24 cellular contexts compared by ENCODE assay signal in genomic region chr22:42285604-42286003, GRCh38. TPM values are rescaled to one million over a fixed set of nuclear protein-coding genes. Genes with fewer than 3 reads are reported as not detected.
A peak's percentile ranks its signal among the peaks of the same experiment; 100 is the strongest.
DNase-seq lines count a peak whose midpoint lies in the region; ATAC-seq and TF ChIP-seq lines count a peak whose summit lies in the region.
"Had no signal": no experiment of that assay in that cellular context is flagged by ENCODE, and none has a peak within 500 bp of the region (broad histone marks: within the 10 kb centered on the region; RNA-seq: fewer than 3 reads in every experiment).

No MANE protein-coding gene starts in this region.

- H3K4me1 ChIP-seq in Loucy (ENCODE audit: insufficient read depth, low read length, poor library complexity, severe bottlenecking) (peaks cover 46% of the 10 kb centered on the region), hepatocyte (ENCODE audit: insufficient read depth) (peaks cover 17% of the 10 kb centered on the region)
- H3K4me1 ChIP-seq: pancreas had no signal

- TF ChIP-seq CTCF in Loucy (conservative IDR thresholded peaks at IDR 0.05; ENCODE audit: low read length) (no peak), hepatocyte (IDR thresholded peaks at IDR 0.05; ENCODE audit: poor library complexity) (no peak), omental fat pad (IDR thresholded peaks at IDR 0.05) (no peak)

- H4K20me1 ChIP-seq in Loucy (ENCODE audit: insufficient read depth, low read length, poor library complexity, severe bottlenecking) (no peaks in the 10 kb centered on the region), hepatocyte (ENCODE audit: insufficient read depth, poor library complexity, severe bottlenecking) (no peaks in the 10 kb centered on the region)

- H3K27me3 ChIP-seq in Loucy (ENCODE audit: insufficient read depth, low read length, poor library complexity, severe bottlenecking) (no peaks in the 10 kb centered on the region), hepatocyte (peaks cover 7% of the 10 kb centered on the region)
- H3K27me3 ChIP-seq: MG63 had no signal

- H3K79me2 ChIP-seq in Loucy (ENCODE audit: insufficient read depth, low read length), result peaks cover 38% of the 10 kb centered on the region
- no peaks in the 10 kb centered on the region for H3K79me2 ChIP-seq in hepatocyte

- peak overlapping the region; percentile 47 for H3K27ac Mint-ChIP-seq in activated naive CD8-positive, alpha-beta T cell treated with anti-CD3 and anti-CD28 coated beads, Interleukin-2, amount 10 ng/mL, durations not matched to agents 7 days and 5 days
- H3K27ac Mint-ChIP-seq in activated naive CD8-positive, alpha-beta T cell treated with anti-CD3 and anti-CD28 coated beads for 36 hours, result no peak overlapping the region
- peak overlapping the region; percentile 88 for H3K27ac Mint-ChIP-seq in central memory CD8-positive, alpha-beta T cell (ENCODE audit: low read depth)
- H3K27ac Mint-ChIP-seq: activated CD8-positive, alpha-beta memory T cell treated with anti-CD3 and anti-CD28 coated beads, Interleukin-2, amount 10 ng/mL, durations not matched to agents 7 days and 5 days; CD14-positive monocyte; nephron progenitor cell had no signal

- H3K4me1 Mint-ChIP-seq in activated naive CD8-positive, alpha-beta T cell treated with anti-CD3 and anti-CD28 coated beads, Interleukin-2, amount 10 ng/mL, durations not matched to agents 7 days and 5 days, result peaks cover 28% of the 10 kb centered on the region
- H3K4me1 Mint-ChIP-seq in activated naive CD8-positive, alpha-beta T cell treated with anti-CD3 and anti-CD28 coated beads for 36 hours, result peaks cover 18% of the 10 kb centered on the region
- H3K4me1 Mint-ChIP-seq in central memory CD8-positive, alpha-beta T cell, result peaks cover 40% of the 10 kb centered on the region

- H3K36me3 ChIP-seq in Loucy (ENCODE audit: insufficient read depth, low read length) (no peaks in the 10 kb centered on the region), hepatocyte (replicated peaks; ENCODE audit: insufficient read depth, low read depth) (no peaks in the 10 kb centered on the region)
- H3K36me3 ChIP-seq: MG63, pancreas, right atrium auricular region had no signal

- H3K9me2 ChIP-seq in Loucy (replicated peaks; ENCODE audit: low read depth, low read length) (no peaks in the 10 kb centered on the region), hepatocyte (replicated peaks; ENCODE audit: insufficient read depth) (no peaks in the 10 kb centered on the region)

- H3K27me3 Mint-ChIP-seq in activated naive CD8-positive, alpha-beta T cell treated with anti-CD3 and anti-CD28 coated beads, Interleukin-2, amount 10 ng/mL, durations not matched to agents 7 days and 5 days, result peaks cover 20% of the 10 kb centered on the region
- H3K27me3 Mint-ChIP-seq in activated naive CD8-positive, alpha-beta T cell treated with anti-CD3 and anti-CD28 coated beads for 36 hours, result peaks cover 11% of the 10 kb centered on the region
- H3K27me3 Mint-ChIP-seq in central memory CD8-positive, alpha-beta T cell, result peaks cover 25% of the 10 kb centered on the region

- peak overlapping the region; percentile 59 for H3K9ac ChIP-seq in Loucy (ENCODE audit: low read depth, low read length, poor library complexity, severe bottlenecking)

- no peaks in the 10 kb centered on the region for H3K9me3 Mint-ChIP-seq in activated naive CD8-positive, alpha-beta T cell treated with anti-CD3 and anti-CD28 coated beads, Interleukin-2, amount 10 ng/mL, durations not matched to agents 7 days and 5 days
- H3K9me3 Mint-ChIP-seq in activated naive CD8-positive, alpha-beta T cell treated with anti-CD3 and anti-CD28 coated beads for 36 hours, result no peaks in the 10 kb centered on the region
- H3K9me3 Mint-ChIP-seq in central memory CD8-positive, alpha-beta T cell, result no peaks in the 10 kb centered on the region
- H3K9me3 Mint-ChIP-seq: nephron progenitor cell had no signal

- peak overlapping the region; percentile 54 for H3K4me3 ChIP-seq in Loucy (ENCODE audit: low read length, poor library complexity, severe bottlenecking)
- no peak overlapping the region for H3K4me3 ChIP-seq in hepatocyte
- H3K4me3 ChIP-seq: MG63, pancreas, PC-9, right atrium auricular region had no signal

- no peak for ATAC-seq in activated naive CD8-positive, alpha-beta T cell treated with anti-CD3 and anti-CD28 coated beads, Interleukin-2, amount 10 ng/mL, durations not matched to agents 7 days and 5 days (ENCODE audit: low read depth)
- no peak for ATAC-seq in central memory CD8-positive, alpha-beta T cell (replicated peaks; ENCODE audit: extremely low read depth, poor library complexity, severe bottlenecking)
- ATAC-seq in omental fat pad (ENCODE audit: low FRiP score), result no peak
- ATAC-seq: pancreas had no signal

- POLR2A ChIA-PET in activated naive CD8-positive, alpha-beta T cell treated with anti-CD3 and anti-CD28 coated beads, Interleukin-2, amount 10 ng/mL, durations not matched to agents 7 days and 5 days (lab: Charles Lee), result interaction anchor here (2.1 kb wide), 1 partner anchor 11 kb away, joined by 4 read pairs; no protein-coding TSS in a partner anchor

- 92% methylated on average over 5 of the region's 5 CpGs for WGBS in hepatocyte (ENCODE audit: low lambda C conversion rate, missing lambda C conversion rate)

- no peaks in the 10 kb centered on the region for H3K36me3 Mint-ChIP-seq in activated naive CD8-positive, alpha-beta T cell treated with anti-CD3 and anti-CD28 coated beads, Interleukin-2, amount 10 ng/mL, durations not matched to agents 7 days and 5 days
- no peaks in the 10 kb centered on the region for H3K36me3 Mint-ChIP-seq in activated naive CD8-positive, alpha-beta T cell treated with anti-CD3 and anti-CD28 coated beads for 36 hours
- peaks cover 7% of the 10 kb centered on the region for H3K36me3 Mint-ChIP-seq in central memory CD8-positive, alpha-beta T cell (ENCODE audit: insufficient read depth)
- H3K36me3 Mint-ChIP-seq: activated CD8-positive, alpha-beta memory T cell treated with anti-CD3 and anti-CD28 coated beads, Interleukin-2, amount 10 ng/mL, durations not matched to agents 7 days and 5 days had no signal

- peak overlapping the region; percentile 83 for H3K4me2 ChIP-seq in Loucy (ENCODE audit: low read depth, low read length, poor library complexity, severe bottlenecking)
- H3K4me2 ChIP-seq in hepatocyte, result no peak overlapping the region
- H3K4me2 ChIP-seq: PC-9 had no signal

- H3K9me3 ChIP-seq in Loucy (ENCODE audit: insufficient read depth, low read depth, low read length) (no peaks in the 10 kb centered on the region), hepatocyte (ENCODE audit: low read depth) (no peaks in the 10 kb centered on the region)
- H3K9me3 ChIP-seq: MG63, pancreas, right atrium auricular region had no signal

- H3K4me3 Mint-ChIP-seq in activated naive CD8-positive, alpha-beta T cell treated with anti-CD3 and anti-CD28 coated beads, Interleukin-2, amount 10 ng/mL, durations not matched to agents 7 days and 5 days, result peak overlapping the region; percentile 12
- H3K4me3 Mint-ChIP-seq in activated naive CD8-positive, alpha-beta T cell treated with anti-CD3 and anti-CD28 coated beads for 36 hours, result no peak overlapping the region
- peak overlapping the region; percentile 60 for H3K4me3 Mint-ChIP-seq in central memory CD8-positive, alpha-beta T cell
- H3K4me3 Mint-ChIP-seq: activated CD8-positive, alpha-beta memory T cell treated with anti-CD3 and anti-CD28 coated beads, Interleukin-2, amount 10 ng/mL, durations not matched to agents 7 days and 5 days; nephron progenitor cell had no signal

- no peak overlapping the region for H3K27ac ChIP-seq in hepatocyte
- H3K27ac ChIP-seq: pancreas, PC-9, right atrium auricular region had no signal

- no peak for DNase-seq in activated naive CD8-positive, alpha-beta T cell treated with anti-CD3 and anti-CD28 coated beads, Interleukin-2, amount 10 ng/mL, durations not matched to agents 7 days and 5 days
- DNase-seq in activated naive CD8-positive, alpha-beta T cell treated with anti-CD3 and anti-CD28 coated beads for 36 hours, result no peak
- DNase-seq in central memory CD8-positive, alpha-beta T cell (ENCODE audit: low spot score in 2 of 2), result no peak
- DNase-seq in hepatocyte (ENCODE audit: low spot score), result no peak
- DNase-seq in NCI-H128 (lab: John Stamatoyannopoulos, UW; ENCODE audit: unreplicated experiment), result no peak
- DNase-seq in omental fat pad (ENCODE audit: low spot score), result no peak
- DNase-seq: activated CD4-positive, CD25-positive, alpha-beta regulatory T cell treated with anti-CD3 and anti-CD28 coated beads, Interleukin-2, amount 50 U/mL, for 72 hours; erythroblast; foreskin fibroblast; IMR-90; mesenchymal stem cell; MG63; NCI-H1417 treated with DMSO at 0.1 percent for 48 hours; NCI-H446 treated with DMSO at 0.1 percent for 48 hours; nephron progenitor cell; PC-9; SHP77; stimulated activated CD4-positive, alpha-beta T cell treated with anti-CD3 and anti-CD28 coated beads, Interleukin-4, amount 100 ng/mL, for 1 hour; SW 1271 had no signal

- H3F3A ChIP-seq in Loucy (ENCODE audit: low read depth), result peaks cover 12% of the 10 kb centered on the region; the same call in 1 of the 2 replicates

- H2AFZ ChIP-seq in Loucy (ENCODE audit: low read length) (no peak overlapping the region), hepatocyte (no peak overlapping the region)
- H2AFZ ChIP-seq: PC-9 had no signal

RNA-seq across cellular contexts. Expression of gene TCF20, which starts 15.2 kb away (rescaled TPM):
- 10 to 100 TPM; 77.0 to 87.4 TPM for total RNA-seq in activated naive CD8-positive, alpha-beta T cell treated with anti-CD3 and anti-CD28 coated beads, Interleukin-2, amount 10 ng/mL, durations not matched to agents 7 days and 5 days
- 10 to 100 TPM; 62.4 to 68.4 TPM for total RNA-seq in activated naive CD8-positive, alpha-beta T cell treated with anti-CD3 and anti-CD28 coated beads for 36 hours
- total RNA-seq in hepatocyte, result 31.1 and 34.3 TPM in 2 replicates
- polyA plus RNA-seq in hepatocyte, result 5.0 and 5.9 TPM in 2 replicates
- 10 to 100 TPM; 20.8 to 34.8 (median 23.3) TPM for total RNA-seq in omental fat pad
